15 cellular contexts compared by ENCODE assay signal in genomic region chr9:85640425-85640824, GRCh38.
DNase-seq lines count a peak whose midpoint lies in the region; ATAC-seq and TF ChIP-seq lines count a peak whose summit lies in the region.
"Had no signal": no experiment of that assay in that cellular context is flagged by ENCODE, and none has a peak within 500 bp of the region (broad histone marks: within the 10 kb centered on the region; RNA-seq: fewer than 3 reads in every experiment).

No MANE protein-coding gene starts in this region.

- H3K9me3 ChIP-seq in heart left ventricle (no peaks in the 10 kb centered on the region), right atrium auricular region (no peaks in the 10 kb centered on the region)
- H3K9me3 ChIP-seq: A549 had no signal

- H3K36me3 ChIP-seq in heart left ventricle (peaks cover 0 to 34% (median 9%) of the 10 kb centered on the region in 9 donors), right atrium auricular region (peaks cover 9% of the 10 kb centered on the region)

- H3K4me1 ChIP-seq in heart left ventricle (peaks cover 0 to 11% (median 0%) of the 10 kb centered on the region in 12 donors), right atrium auricular region (no peaks in the 10 kb centered on the region)
- H3K4me1 ChIP-seq: A549 had no signal

- TF ChIP-seq CTCF in heart left ventricle (IDR thresholded peaks at IDR 0.05) (no peak), right atrium auricular region (IDR thresholded peaks at IDR 0.05) (no peak)

- 58 to 82% (median 72%) methylated on average over 1 of the region's 1 CpG for WGBS in heart left ventricle, 4 donors

- H3K4me3 ChIP-seq in heart left ventricle (no peak overlapping the region), right atrium auricular region (no peak overlapping the region)
- H3K4me3 ChIP-seq: A549, K562 had no signal

- peak in 1 of 5 donors; percentile 8 for DNase-seq in heart left ventricle
- no peak for DNase-seq in right atrium auricular region (ENCODE audit: low spot score)
- peak in 2 of 3 experiments; percentile 49 to 84 for DNase-seq in NCI-H1417 (lab: John Stamatoyannopoulos, UW)
- peak; percentile 16 for DNase-seq in dermis blood vessel endothelial cell
- no peak for DNase-seq in substantia nigra (lab: John Stamatoyannopoulos, UW)
- no peak for DNase-seq in germinal center (ENCODE audit: low spot score)
- DNase-seq in activated naive CD4-positive, alpha-beta T cell (lab: John Stamatoyannopoulos, UW), result no peak
- DNase-seq: C1 segment of cervical spinal cord, DMS79 treated with DMSO at 0.1 percent for 48 hours, NCI-H187 treated with DMSO at 0.1 percent for 48 hours, NCI-H446, NCI-H526 treated with DMSO at 0.1 percent for 48 hours, OCI-M1 had no signal

- peak overlapping the region in 3 of 12 donors; percentile 15 to 24 (median 15) for H3K27ac ChIP-seq in heart left ventricle
- H3K27ac ChIP-seq in right atrium auricular region, result peak overlapping the region in 1 of 2 donors; percentile 49
- peak overlapping the region; percentile 50 for H3K27ac ChIP-seq in substantia nigra (ENCODE audit: low read depth, low read length, poor library complexity, severe bottlenecking)
- H3K27ac ChIP-seq: A549 had no signal

- TF ChIP-seq POLR2A in heart left ventricle (IDR thresholded peaks at IDR 0.05), result no peak

- peak in 3 of 4 donors; percentile 60 to 69 (median 61) for ATAC-seq in heart left ventricle
- ATAC-seq: A549, K562 had no signal

- H3K27me3 ChIP-seq in heart left ventricle (no peaks in the 10 kb centered on the region), right atrium auricular region (no peaks in the 10 kb centered on the region)

- intact Hi-C loops in heart left ventricle (cut with DNase I), result no loop called here

Comparison
In these comparisons a context has a peak if more than half of its experiments do, and no peak if none do; other contexts are left out.
1. DNase-seq: peak in NCI-H1417 (2 of 3) and dermis blood vessel endothelial cell (single experiment); none in right atrium auricular region (single experiment), substantia nigra (0 of 49), germinal center (single experiment) and activated naive CD4-positive, alpha-beta T cell (0 of 4).